In the genomic region with DNA sequence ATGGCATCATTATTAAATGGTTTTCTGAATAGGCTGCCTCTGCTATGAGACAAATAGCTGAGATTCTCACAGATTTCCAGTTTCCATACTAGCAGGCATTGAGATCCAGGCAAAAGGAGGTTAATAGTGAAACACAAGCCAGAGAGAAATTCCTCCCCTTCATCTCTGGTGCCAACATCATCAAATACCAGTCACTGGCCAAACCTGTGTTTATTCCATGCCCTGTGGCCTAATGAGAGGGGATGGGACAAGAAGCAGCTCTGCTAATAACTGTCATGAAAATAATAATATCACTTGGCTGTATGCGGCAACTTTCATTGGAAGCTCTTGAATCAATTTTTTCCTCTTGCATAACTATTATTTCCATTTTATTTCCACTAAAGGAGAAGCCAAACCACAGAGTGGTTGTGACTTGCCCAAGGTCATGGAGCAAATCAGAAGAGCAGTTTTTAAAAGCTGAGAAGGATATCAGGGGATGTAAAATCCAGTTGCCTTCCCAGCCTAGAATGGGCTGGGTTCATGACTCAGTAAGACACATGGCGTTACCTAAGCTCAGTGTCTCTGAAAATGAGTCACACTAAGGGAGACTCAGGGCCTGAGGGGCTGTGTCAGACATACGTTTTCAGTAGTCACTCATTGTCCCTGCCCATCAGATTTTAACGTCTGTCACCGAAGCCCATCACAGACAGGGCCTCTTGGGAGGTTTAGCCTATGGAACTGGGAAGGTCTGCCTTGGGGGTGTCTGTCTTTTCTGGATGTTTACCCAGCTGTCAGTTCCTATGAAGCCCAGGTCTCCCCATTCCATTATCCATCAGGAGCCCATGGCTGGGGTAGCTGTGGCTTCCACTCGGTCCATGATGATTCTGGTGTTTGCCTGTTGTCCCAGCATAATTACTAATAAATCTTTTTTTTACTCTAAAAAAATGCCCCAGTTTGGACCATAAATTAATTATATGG, we compare ENCODE assay signal across 8 cellular contexts.
A peak's percentile ranks its signal among the peaks of the same experiment; 100 is the strongest.
DNase-seq lines count a peak whose midpoint lies in the region; ATAC-seq, FAIRE-seq and TF ChIP-seq lines count a peak whose summit lies in the region.

No MANE protein-coding gene starts in this region.

- dilution Hi-C loops in keratinocyte (cut with MboI; ENCODE audit: extremely low pct_ligation_motif_present, low sequenced_read_pairs): no loop called here

- H3F3A ChIP-seq in PC-3 (ENCODE audit: low read length, unreplicated experiment): no peaks in the 10 kb centered on the region

- H3K4me2 ChIP-seq in PC-3 (ENCODE audit: low read length): peak overlapping the region; percentile 70
- peak overlapping the region; percentile 47 for H3K4me2 ChIP-seq in keratinocyte (ENCODE audit: control insufficient read depth, extremely low read depth, insufficient read depth, low read depth, low read length)

- no peaks in the 10 kb centered on the region for H3K9me2 ChIP-seq in PC-3 (replicated peaks; ENCODE audit: low read length)

- DNase-seq in GM06990 (ENCODE audit: extremely low read depth, insufficient read length) (peak; percentile 35), H54 (ENCODE audit: insufficient read length, low spot score) (peak; percentile 60), PC-3 (peak; percentile 96), keratinocyte (ENCODE audit: low read depth, low spot score) (peak; percentile 94), NCI-H526 (lab: John Stamatoyannopoulos, UW) (no peak), NCI-H2107 treated with DMSO at 0.1 percent for 48 hours (lab: John Stamatoyannopoulos, UW; ENCODE audit: unreplicated experiment) (no peak), putamen (ENCODE audit: low spot score) (no peak), COR-L47 (lab: John Stamatoyannopoulos, UW) (no peak)

- no peak overlapping the region; the same call in 1 of the 2 replicates for H3K9ac ChIP-seq in PC-3 (ENCODE audit: low read length)
- H3K9ac ChIP-seq in keratinocyte (ENCODE audit: control insufficient read depth, extremely low read depth, insufficient read depth, low read length): no peak overlapping the region

- POLR2A ChIA-PET in PC-3 (lab: Charles Lee; ENCODE audit: unreplicated experiment): interaction anchor here (0.6 kb wide), 2 partner anchors 9 to 813 kb away, joined by 3 to 6 read pairs; no protein-coding TSS in a partner anchor

- TSS peak; percentile 48 for BruUV-seq in PC-3 (replicated peaks; lab: Mats Ljungman, UMichigan)

- H2AFZ ChIP-seq in PC-3 (ENCODE audit: low read length): no peak overlapping the region
- no peak overlapping the region for H2AFZ ChIP-seq in keratinocyte (ENCODE audit: control insufficient read depth, low read length)

- H3K9me1 ChIP-seq in keratinocyte (ENCODE audit: control insufficient read depth, extremely low read depth, insufficient read depth, low read length): no peaks in the 10 kb centered on the region

- peak; percentile 95 for FAIRE-seq in H54 (lab: Jason Lieb, UNC)
- FAIRE-seq in keratinocyte (lab: Jason Lieb, UNC): peak; percentile 94

- H4K20me1 ChIP-seq in PC-3 (ENCODE audit: low read length): no peaks in the 10 kb centered on the region
- no peaks in the 10 kb centered on the region for H4K20me1 ChIP-seq in keratinocyte (ENCODE audit: control insufficient read depth, extremely low read depth, insufficient read depth, low read length)

- CTCF ChIA-PET in PC-3 (lab: Charles Lee): interaction anchor here (0.6 to 1.0 kb wide), 3 partner anchors 97 to 259 kb away, joined by 3 to 4 read pairs (median 3); no protein-coding TSS in a partner anchor

- H3K27me3 ChIP-seq in GM06990 (replicated peaks; ENCODE audit: control insufficient read depth, insufficient read depth, low read length) (no peaks in the 10 kb centered on the region), PC-3 (ENCODE audit: low read length) (no peaks in the 10 kb centered on the region), keratinocyte (ENCODE audit: control insufficient read depth, extremely low read depth, insufficient read depth, low read length) (no peaks in the 10 kb centered on the region)

- H3K9me3 ChIP-seq in PC-3 (ENCODE audit: low read length): no peaks in the 10 kb centered on the region
- H3K9me3 ChIP-seq in keratinocyte (ENCODE audit: control insufficient read depth, low read depth, low read length): no peaks in the 10 kb centered on the region

- H3K36me3 ChIP-seq in GM06990 (ENCODE audit: control insufficient read depth, insufficient read depth, low read length) (no peaks in the 10 kb centered on the region), PC-3 (ENCODE audit: low read depth, low read length) (no peaks in the 10 kb centered on the region), keratinocyte (ENCODE audit: control insufficient read depth in 2 of 2, extremely low read depth in 1 of 2, insufficient read depth in 2 of 2, low read length in 2 of 2) (no peaks in the 10 kb centered on the region)

- TF ChIP-seq CTCF in GM06990 (IDR thresholded peaks at IDR 0.05; ENCODE audit: insufficient read depth, low read length, poor library complexity, severe bottlenecking): no peak
- no peak for TF ChIP-seq CTCF in PC-3 (conservative IDR thresholded peaks at IDR 0.05; ENCODE audit: low read depth, low read length)
- no peak for TF ChIP-seq CTCF in keratinocyte (optimal IDR thresholded peaks at IDR 0.05 in 1 of 3, IDR thresholded peaks at IDR 0.05 in 1 of 3, conservative IDR thresholded peaks at IDR 0.05 in 1 of 3; ENCODE audit: extremely low read depth in 1 of 3, insufficient read depth in 2 of 3, low read length in 3 of 3)

- intact Hi-C loops in PC-3 (cut with micrococcal nuclease): loop anchor here (5.0 to 10.0 kb wide), 5 partner anchors 111 to 353 kb away; no protein-coding TSS in a partner anchor

- H3K4me3 ChIP-seq in GM06990 (replicated peaks; ENCODE audit: low read depth, low read length) (no peak overlapping the region), PC-3 (ENCODE audit: low read length) (peak overlapping the region; percentile 1; the same call in 1 of the 2 replicates), keratinocyte (ENCODE audit: control insufficient read depth in 2 of 3, extremely low read depth in 1 of 3, insufficient read depth in 2 of 3, low read depth in 1 of 3, low read length in 3 of 3) (no peak overlapping the region)

- TF ChIP-seq POLR2A in H54 (IDR thresholded peaks at IDR 0.05; ENCODE audit: low read depth, low read length): no peak

- peak; percentile 66 for ATAC-seq in PC-3

- H3K4me1 ChIP-seq in PC-3 (ENCODE audit: insufficient read depth, low read length) (peaks cover 53% of the 10 kb centered on the region), keratinocyte (ENCODE audit: control insufficient read depth, extremely low read depth, insufficient read depth, low read length) (peaks cover 20% of the 10 kb centered on the region)

- H3K27ac ChIP-seq in PC-3 (ENCODE audit: low read length) (peak overlapping the region; percentile 77), keratinocyte (ENCODE audit: control insufficient read depth, insufficient read depth, low read length) (peak overlapping the region; percentile 28)

- no peaks in the 10 kb centered on the region for H3K79me2 ChIP-seq in PC-3 (ENCODE audit: low read length)
- no peaks in the 10 kb centered on the region for H3K79me2 ChIP-seq in keratinocyte (ENCODE audit: control insufficient read depth, insufficient read depth, low read length)

Comparison
In these comparisons a context has a peak if more than half of its experiments do, and no peak if none do; other contexts are left out.
1. DNase-seq: peak in GM06990 (single experiment), H54 (single experiment), PC-3 (single experiment) and keratinocyte (single experiment); none in NCI-H526 (0 of 2), NCI-H2107 treated with DMSO at 0.1 percent for 48 hours (single experiment), putamen (single experiment) and COR-L47 (single experiment).